ENCODE assay signal across 31 cellular contexts in the genomic region with DNA sequence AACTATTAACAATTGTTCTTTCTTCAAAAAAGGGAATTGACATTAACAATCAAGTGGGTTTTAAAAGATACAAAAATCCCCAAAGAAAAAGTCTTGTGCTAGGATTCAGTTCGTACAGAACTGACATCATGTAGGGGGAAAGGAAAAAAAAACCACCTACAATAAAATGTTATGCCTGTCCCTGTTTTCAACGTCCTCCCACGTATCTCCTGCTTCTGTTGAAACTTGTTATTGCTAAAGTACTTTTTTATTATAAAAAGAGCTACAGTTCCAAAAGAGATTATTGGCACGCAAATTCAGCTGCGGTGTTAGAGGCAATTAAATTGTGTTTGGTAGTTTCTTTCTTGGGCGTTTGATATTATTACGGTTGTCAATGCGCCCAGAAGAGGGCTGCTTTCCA.
"Had no signal": no experiment of that assay in that cellular context is flagged by ENCODE, and none has a peak within 500 bp of the region (broad histone marks: within the 10 kb centered on the region; RNA-seq: fewer than 3 reads in every experiment).

No MANE protein-coding gene starts in this region.

- H3K9me2 ChIP-seq: SK-N-SH had no signal

- H3K4me3 ChIP-seq: ascending aorta, cardiac muscle cell, Peyer's patch, SJSA1 had no signal

- H3K9me3 Mint-ChIP-seq: activated CD4-positive, alpha-beta T cell treated with anti-CD3 and anti-CD28 coated beads, Interleukin-2, amount 10 ng/mL, durations not matched to agents 24 days and 14 days; activated CD8-positive, alpha-beta T cell treated with anti-CD3 and anti-CD28 coated beads for 36 hours; activated naive CD8-positive, alpha-beta T cell treated with anti-CD3 and anti-CD28 coated beads for 36 hours; activated T-cell treated with anti-CD3 and anti-CD28 coated beads, Interleukin-2, amount 50 U/mL, for 72 hours; activated T-helper 17 cell treated with anti-CD3 and anti-CD28 coated beads, Interleukin-2, amount 50 U/mL, for 72 hours; central memory CD8-positive, alpha-beta T cell; T-helper 1 cell treated with Interleukin-12 subunit alpha and Interleukin-12 subunit beta and Interleukin-4 antibody, amounts not matched to agents 30 μg/mL and 1 μg/mL, for 36 hours; T-helper 2 cell treated with Interferon-gamma antibody and Interleukin-4, amounts not matched to agents 5 μg/mL and 100 μg/mL, for 36 hours had no signal

- H3K27ac Mint-ChIP-seq: activated CD4-positive, alpha-beta T cell treated with anti-CD3 and anti-CD28 coated beads, Interleukin-2, amount 10 ng/mL, durations not matched to agents 24 days and 14 days; activated CD8-positive, alpha-beta T cell treated with anti-CD3 and anti-CD28 coated beads for 36 hours; activated naive CD8-positive, alpha-beta T cell treated with anti-CD3 and anti-CD28 coated beads for 36 hours; activated T-cell treated with anti-CD3 and anti-CD28 coated beads, Interleukin-2, amount 50 U/mL, for 72 hours; activated T-helper 17 cell treated with anti-CD3 and anti-CD28 coated beads, Interleukin-2, amount 50 U/mL, for 72 hours; T-helper 1 cell treated with Interleukin-12 subunit alpha and Interleukin-12 subunit beta and Interleukin-4 antibody, amounts not matched to agents 30 μg/mL and 1 μg/mL, for 36 hours; T-helper 2 cell treated with Interferon-gamma antibody and Interleukin-4, amounts not matched to agents 5 μg/mL and 100 μg/mL, for 36 hours had no signal

- H3K27ac ChIP-seq: ascending aorta, cardiac muscle cell, KMS-11, Peyer's patch, SJSA1 had no signal

- H3K4me3 Mint-ChIP-seq: activated CD4-positive, alpha-beta T cell treated with anti-CD3 and anti-CD28 coated beads, Interleukin-2, amount 10 ng/mL, durations not matched to agents 24 days and 14 days; activated CD8-positive, alpha-beta T cell treated with anti-CD3 and anti-CD28 coated beads for 36 hours; activated naive CD8-positive, alpha-beta T cell treated with anti-CD3 and anti-CD28 coated beads for 36 hours; activated T-cell treated with anti-CD3 and anti-CD28 coated beads, Interleukin-2, amount 50 U/mL, for 72 hours; activated T-helper 17 cell treated with anti-CD3 and anti-CD28 coated beads, Interleukin-2, amount 50 U/mL, for 72 hours; central memory CD8-positive, alpha-beta T cell; T-helper 1 cell treated with Interleukin-12 subunit alpha and Interleukin-12 subunit beta and Interleukin-4 antibody, amounts not matched to agents 30 μg/mL and 1 μg/mL, for 36 hours; T-helper 2 cell treated with Interferon-gamma antibody and Interleukin-4, amounts not matched to agents 5 μg/mL and 100 μg/mL, for 36 hours had no signal

- H3K27me3 ChIP-seq: ascending aorta, Peyer's patch, SJSA1 had no signal

- H3K36me3 Mint-ChIP-seq: activated naive CD8-positive, alpha-beta T cell treated with anti-CD3 and anti-CD28 coated beads for 36 hours had no signal

- ATAC-seq: activated CD8-positive, alpha-beta T cell treated with anti-CD3 and anti-CD28 coated beads for 36 hours; activated T-cell treated with anti-CD3 and anti-CD28 coated beads, Interleukin-2, amount 50 U/mL, for 72 hours; activated T-helper 17 cell treated with anti-CD3 and anti-CD28 coated beads, Interleukin-2, amount 50 U/mL, for 72 hours; PC-3 had no signal

- H3K4me1 Mint-ChIP-seq: activated naive CD8-positive, alpha-beta T cell treated with anti-CD3 and anti-CD28 coated beads for 36 hours; activated T-helper 17 cell treated with anti-CD3 and anti-CD28 coated beads, Interleukin-2, amount 50 U/mL, for 72 hours; central memory CD8-positive, alpha-beta T cell had no signal

- H3K9ac ChIP-seq: KMS-11, SK-N-SH had no signal

- H3K4me2 ChIP-seq: KMS-11, SK-N-SH had no signal

- DNase-seq: activated CD4-positive, alpha-beta T cell treated with anti-CD3 and anti-CD28 coated beads, Interleukin-2, amount 50 U/mL, for 4 hours; activated CD8-positive, alpha-beta T cell treated with anti-CD3 and anti-CD28 coated beads for 36 hours; activated effector memory CD4-positive, alpha-beta T cell treated with anti-CD3 and anti-CD28 coated beads, Interleukin-2, amount 50 U/mL, for 16 hours; activated naive CD4-positive, alpha-beta T cell; activated naive CD4-positive, alpha-beta T cell treated with anti-CD3 and anti-CD28 coated beads, Interleukin-2, amount 50 U/mL, for 16 hours; activated naive CD8-positive, alpha-beta T cell treated with anti-CD3 and anti-CD28 coated beads for 36 hours; activated T-cell treated with anti-CD3 and anti-CD28 coated beads, Interleukin-2, amount 50 U/mL, for 1 hour; activated T-cell treated with anti-CD3 and anti-CD28 coated beads, Interleukin-2, amount 50 U/mL, for 72 hours; NCI-H1092 treated with DMSO at 0.1 percent for 48 hours; NCI-H1417; NCI-H1694; NCI-H1930; NCI-H2081 treated with DMSO at 0.1 percent for 48 hours; NCI-H345; NCI-H526; NCI-H748 treated with DMSO at 0.1 percent for 48 hours; NK-92 treated with Interleukin-12 subunit alpha and Interleukin-12 subunit beta, amount 100 ng/mL, for 24 hours; PC-3; Peyer's patch; RPMI8226; SHP77 treated with DMSO at 0.1 percent for 48 hours; SK-N-SH had no signal

- H3K36me3 ChIP-seq: ascending aorta, cardiac muscle cell, Peyer's patch, SJSA1 had no signal

- H3K4me1 ChIP-seq: Peyer's patch had no signal

- H3K9me3 ChIP-seq: ascending aorta, Peyer's patch, SJSA1, SK-N-SH had no signal
